32 cellular contexts compared by ENCODE assay signal in the genomic region with DNA sequence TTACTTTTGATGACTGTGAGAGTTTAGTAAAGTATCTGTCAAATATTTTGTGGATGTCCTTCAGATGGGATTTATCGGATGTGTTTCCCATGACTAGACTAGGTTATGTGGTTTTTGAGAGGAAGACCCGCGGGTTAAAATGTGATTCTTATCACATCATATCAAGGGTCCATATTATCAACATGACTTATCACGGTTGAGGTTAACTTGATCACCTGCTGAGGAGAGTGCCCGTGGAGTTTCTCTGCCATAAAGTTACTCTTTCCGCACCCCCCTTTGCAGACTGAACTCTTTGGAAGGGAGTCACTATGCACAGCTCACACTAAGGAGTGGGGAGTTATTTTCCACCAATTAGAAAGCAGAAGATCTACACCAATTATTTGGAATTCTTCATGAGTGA. TPM values are rescaled to one million over a fixed set of nuclear protein-coding genes. Genes with fewer than 3 reads are reported as not detected.
"Had no signal": no experiment of that assay in that cellular context is flagged by ENCODE, and none has a peak within 500 bp of the region (broad histone marks: within the 10 kb centered on the region; RNA-seq: fewer than 3 reads in every experiment).

No MANE protein-coding gene starts in this region.

- ATAC-seq: activated CD8-positive, alpha-beta T cell treated with anti-CD3 and anti-CD28 coated beads for 36 hours; activated T-cell treated with anti-CD3 and anti-CD28 coated beads, Interleukin-2, amount 50 U/mL, for 72 hours; activated T-helper 17 cell treated with anti-CD3 and anti-CD28 coated beads, Interleukin-2, amount 50 U/mL, for 72 hours; Panc1 had no signal

- H3K36me3 Mint-ChIP-seq: activated naive CD8-positive, alpha-beta T cell treated with anti-CD3 and anti-CD28 coated beads for 36 hours had no signal

- FAIRE-seq: TTC549 had no signal

- H3K9me3 Mint-ChIP-seq: activated CD4-positive, alpha-beta T cell treated with anti-CD3 and anti-CD28 coated beads, Interleukin-2, amount 10 ng/mL, durations not matched to agents 24 days and 14 days; activated T-helper 17 cell treated with anti-CD3 and anti-CD28 coated beads, Interleukin-2, amount 50 U/mL, for 72 hours; T-helper 1 cell treated with Interleukin-12 subunit alpha and Interleukin-12 subunit beta and Interleukin-4 antibody, amounts not matched to agents 30 μg/mL and 1 μg/mL, for 36 hours; T-helper 2 cell treated with Interferon-gamma antibody and Interleukin-4, amounts not matched to agents 5 μg/mL and 100 μg/mL, for 36 hours had no signal

- H3K27me3 ChIP-seq: cardiac muscle cell, MG63, SJSA1 had no signal

- DNase-seq: activated CD4-positive, alpha-beta T cell treated with anti-CD3 and anti-CD28 coated beads, Interleukin-2, amount 10 ng/mL, durations not matched to agents 24 days and 14 days; activated CD4-positive, alpha-beta T cell treated with anti-CD3 and anti-CD28 coated beads, Interleukin-2, amount 50 U/mL, for 4 hours; activated CD8-positive, alpha-beta T cell treated with anti-CD3 and anti-CD28 coated beads for 36 hours; activated effector memory CD4-positive, alpha-beta T cell treated with anti-CD3 and anti-CD28 coated beads, Interleukin-2, amount 50 U/mL, for 16 hours; activated naive CD4-positive, alpha-beta T cell; activated naive CD4-positive, alpha-beta T cell treated with anti-CD3 and anti-CD28 coated beads, Interleukin-2, amount 50 U/mL, for 16 hours; activated naive CD8-positive, alpha-beta T cell treated with anti-CD3 and anti-CD28 coated beads for 36 hours; activated T-cell treated with anti-CD3 and anti-CD28 coated beads, Interleukin-2, amount 50 U/mL, for 1 hour; activated T-cell treated with anti-CD3 and anti-CD28 coated beads, Interleukin-2, amount 50 U/mL, for 72 hours; amniotic stem cell; aorta; Karpas-422; MG63; MV-4-11; NCI-H1092; NCI-H1436 treated with DMSO at 0.1 percent for 48 hours; NCI-H1694 treated with DMSO at 0.1 percent for 48 hours; NCI-H2029; NCI-H345; NCI-H524 treated with DMSO at 0.1 percent for 48 hours; RPMI8226; SHP77 treated with DMSO at 0.1 percent for 48 hours; SK-N-SH had no signal

- H3K4me3 ChIP-seq: cardiac muscle cell, MG63, SJSA1 had no signal

- H3K27ac Mint-ChIP-seq: activated CD4-positive, alpha-beta T cell treated with anti-CD3 and anti-CD28 coated beads, Interleukin-2, amount 10 ng/mL, durations not matched to agents 24 days and 14 days; activated CD8-positive, alpha-beta T cell treated with anti-CD3 and anti-CD28 coated beads for 36 hours; activated naive CD8-positive, alpha-beta T cell treated with anti-CD3 and anti-CD28 coated beads for 36 hours; activated T-cell treated with anti-CD3 and anti-CD28 coated beads, Interleukin-2, amount 50 U/mL, for 72 hours; activated T-helper 17 cell treated with anti-CD3 and anti-CD28 coated beads, Interleukin-2, amount 50 U/mL, for 72 hours; T-helper 1 cell treated with Interleukin-12 subunit alpha and Interleukin-12 subunit beta and Interleukin-4 antibody, amounts not matched to agents 30 μg/mL and 1 μg/mL, for 36 hours; T-helper 2 cell treated with Interferon-gamma antibody and Interleukin-4, amounts not matched to agents 5 μg/mL and 100 μg/mL, for 36 hours had no signal

- H3K27ac ChIP-seq: cardiac muscle cell had no signal

- H3K4me3 Mint-ChIP-seq: activated CD4-positive, alpha-beta T cell treated with anti-CD3 and anti-CD28 coated beads, Interleukin-2, amount 10 ng/mL, durations not matched to agents 24 days and 14 days; activated CD8-positive, alpha-beta T cell treated with anti-CD3 and anti-CD28 coated beads for 36 hours; activated naive CD8-positive, alpha-beta T cell treated with anti-CD3 and anti-CD28 coated beads for 36 hours; activated T-cell treated with anti-CD3 and anti-CD28 coated beads, Interleukin-2, amount 50 U/mL, for 72 hours; activated T-helper 17 cell treated with anti-CD3 and anti-CD28 coated beads, Interleukin-2, amount 50 U/mL, for 72 hours; central memory CD8-positive, alpha-beta T cell; T-helper 1 cell treated with Interleukin-12 subunit alpha and Interleukin-12 subunit beta and Interleukin-4 antibody, amounts not matched to agents 30 μg/mL and 1 μg/mL, for 36 hours; T-helper 2 cell treated with Interferon-gamma antibody and Interleukin-4, amounts not matched to agents 5 μg/mL and 100 μg/mL, for 36 hours had no signal

- H3K27me3 Mint-ChIP-seq: activated CD4-positive, alpha-beta T cell treated with anti-CD3 and anti-CD28 coated beads, Interleukin-2, amount 10 ng/mL, durations not matched to agents 24 days and 14 days; activated CD8-positive, alpha-beta T cell treated with anti-CD3 and anti-CD28 coated beads for 36 hours; activated naive CD8-positive, alpha-beta T cell treated with anti-CD3 and anti-CD28 coated beads for 36 hours; activated T-helper 17 cell treated with anti-CD3 and anti-CD28 coated beads, Interleukin-2, amount 50 U/mL, for 72 hours; central memory CD8-positive, alpha-beta T cell had no signal

- H3K36me3 ChIP-seq: cardiac muscle cell, MG63 had no signal

- H3K4me1 Mint-ChIP-seq: activated CD4-positive, alpha-beta T cell treated with anti-CD3 and anti-CD28 coated beads, Interleukin-2, amount 10 ng/mL, durations not matched to agents 24 days and 14 days; activated naive CD8-positive, alpha-beta T cell treated with anti-CD3 and anti-CD28 coated beads for 36 hours; activated T-helper 17 cell treated with anti-CD3 and anti-CD28 coated beads, Interleukin-2, amount 50 U/mL, for 72 hours; central memory CD8-positive, alpha-beta T cell had no signal

- H3K9me3 ChIP-seq: MG63, SJSA1, SK-N-SH had no signal

RNA-seq across cellular contexts. Expression of gene GLRB, which starts 38.7 kb away (rescaled TPM):
- total RNA-seq: activated CD4-positive, alpha-beta T cell treated with anti-CD3 and anti-CD28 coated beads, Interleukin-2, amount 10 ng/mL, durations not matched to agents 24 days and 14 days; activated CD8-positive, alpha-beta memory T cell treated with anti-CD3 and anti-CD28 coated beads for 36 hours; activated CD8-positive, alpha-beta T cell treated with anti-CD3 and anti-CD28 coated beads for 36 hours; activated naive CD8-positive, alpha-beta T cell treated with anti-CD3 and anti-CD28 coated beads for 36 hours; activated T-cell treated with anti-CD3 and anti-CD28 coated beads, Interleukin-2, amount 50 U/mL, for 72 hours; activated T-helper 17 cell treated with anti-CD3 and anti-CD28 coated beads, Interleukin-2, amount 50 U/mL, for 72 hours had no signal
